Comparison of ENCODE assay signal across 26 cellular contexts in genomic region chr5:99587983-99588382, GRCh38.
DNase-seq lines count a peak whose midpoint lies in the region; ATAC-seq lines count a peak whose summit lies in the region.
"Had no signal": no experiment of that assay in that cellular context is flagged by ENCODE, and none has a peak within 500 bp of the region (broad histone marks: within the 10 kb centered on the region; RNA-seq: fewer than 3 reads in every experiment).

No MANE protein-coding gene starts in this region.

- no peak for DNase-seq in stimulated activated CD4-positive, alpha-beta T cell treated with anti-CD3 and anti-CD28 coated beads, Interleukin-2, amount 100 ng/mL, for 24 hours
- DNase-seq in iPS-NIHi7 (ENCODE audit: extremely low spot score): no peak
- no peak for DNase-seq in NCI-H2227 (lab: John Stamatoyannopoulos, UW; ENCODE audit: unreplicated experiment)
- no peak for DNase-seq in DMS 273 (lab: John Stamatoyannopoulos, UW; ENCODE audit: unreplicated experiment)
- DNase-seq: 8988T; activated B cell treated with CpG ODN at 0.5 μM for 24 hours; activated CD4-positive, alpha-beta T cell treated with anti-CD3 and anti-CD28 coated beads, Interleukin-2, amount 50 U/mL, for 4 hours; CD4-positive, alpha-beta T cell; DMS 273 treated with DMSO at 0.1 percent for 48 hours; foreskin melanocyte; HCEC 1CT; left ventricle myocardium superior; naive B cell; NCI-H146; NCI-H510A treated with DMSO at 0.1 percent for 48 hours; occipital lobe; SHP77; small intestine; stimulated activated CD4-positive, alpha-beta T cell treated with anti-CD3 and anti-CD28 coated beads, Interleukin-1b, Interleukin-23, amount 100 ng/mL, for 48 hours; T1000 had no signal

- ATAC-seq in GM18498 (IDR thresholded peaks at IDR 0.05; ENCODE audit: unreplicated experiment): peak; percentile 71
- ATAC-seq in GM19372 (IDR thresholded peaks at IDR 0.05; ENCODE audit: low read depth, unreplicated experiment): peak; percentile 55
- ATAC-seq in HG02763 (IDR thresholded peaks at IDR 0.05; ENCODE audit: unreplicated experiment): peak; percentile 67
- peak; percentile 51 for ATAC-seq in HG03378 (IDR thresholded peaks at IDR 0.05; ENCODE audit: unreplicated experiment)
- ATAC-seq: esophagus mucosa, left ventricle myocardium superior, upper lobe of right lung had no signal
